Comparison of ENCODE assay signal across 19 cellular contexts in genomic region chr14:91048676-91049075, GRCh38. TPM values are rescaled to one million over a fixed set of nuclear protein-coding genes. Genes with fewer than 3 reads are reported as not detected.
DNase-seq lines count a peak whose midpoint lies in the region; ATAC-seq lines count a peak whose summit lies in the region.
"Had no signal": no experiment of that assay in that cellular context is flagged by ENCODE, and none has a peak within 500 bp of the region (broad histone marks: within the 10 kb centered on the region; RNA-seq: fewer than 3 reads in every experiment).

No MANE protein-coding gene starts in this region.

- in situ Hi-C loops in SK-MEL-5 (cut with HindIII; ENCODE audit: low pct_unique_long_range_greater_than_20kb, low sequenced_read_pairs) = no loop called here

- peak; percentile 40 for DNase-seq in COLO829 (ENCODE audit: low spot score)
- DNase-seq in SK-MEL-5 (ENCODE audit: low read depth, low spot score) = peak; percentile 61
- peak; percentile 46 for DNase-seq in left kidney (ENCODE audit: low read depth, low spot score)
- peak; percentile 18 for DNase-seq in putamen (ENCODE audit: low spot score)
- no peak for DNase-seq in NCI-H510A (lab: John Stamatoyannopoulos, UW)
- DNase-seq in NAMALWA (ENCODE audit: low spot score) = no peak
- no peak for DNase-seq in NCI-H2171 treated with DMSO at 0.1 percent for 48 hours (lab: John Stamatoyannopoulos, UW)
- DNase-seq: C1 segment of cervical spinal cord; CD4-positive, alpha-beta memory T cell; DMS79 treated with DMSO at 0.1 percent for 48 hours; H9; MG63; NCI-H2029; NCI-H226; NCI-H510A treated with DMSO at 0.1 percent for 48 hours; PC-3 had no signal

- ATAC-seq in HG03565 (IDR thresholded peaks at IDR 0.05; ENCODE audit: unreplicated experiment) = no peak
- ATAC-seq: GM23338, PC-3, SK-N-SH treated with all-trans-retinoic acid at 6 μM for 48 hours had no signal

RNA-seq across cellular contexts. Expression of gene RPS6KA5, which starts 11.8 kb away (rescaled TPM):
- total RNA-seq in SK-MEL-5 (2014; rRNA removed; shearing (Covaris generic)) = 3.7 and 4.3 TPM in 2 replicates
- polyA plus RNA-seq in SK-MEL-5 (2015; cell fraction: cytosol; rRNA removed) = 2.9 and 3.7 TPM in 2 replicates
- polyA plus RNA-seq in SK-MEL-5 (2015; cell fraction: nucleus; rRNA removed) = 2.5 and 3.8 TPM in 2 replicates

Comparison
In these comparisons a context has a peak if more than half of its experiments do, and no peak if none do; other contexts are left out.
1. DNase-seq: peak in COLO829 (single experiment), SK-MEL-5 (single experiment), left kidney (single experiment) and putamen (single experiment); none in NCI-H510A (single experiment), NAMALWA (single experiment) and NCI-H2171 treated with DMSO at 0.1 percent for 48 hours (single experiment).